ENCODE assay signal across 20 cellular contexts in the genomic region with DNA sequence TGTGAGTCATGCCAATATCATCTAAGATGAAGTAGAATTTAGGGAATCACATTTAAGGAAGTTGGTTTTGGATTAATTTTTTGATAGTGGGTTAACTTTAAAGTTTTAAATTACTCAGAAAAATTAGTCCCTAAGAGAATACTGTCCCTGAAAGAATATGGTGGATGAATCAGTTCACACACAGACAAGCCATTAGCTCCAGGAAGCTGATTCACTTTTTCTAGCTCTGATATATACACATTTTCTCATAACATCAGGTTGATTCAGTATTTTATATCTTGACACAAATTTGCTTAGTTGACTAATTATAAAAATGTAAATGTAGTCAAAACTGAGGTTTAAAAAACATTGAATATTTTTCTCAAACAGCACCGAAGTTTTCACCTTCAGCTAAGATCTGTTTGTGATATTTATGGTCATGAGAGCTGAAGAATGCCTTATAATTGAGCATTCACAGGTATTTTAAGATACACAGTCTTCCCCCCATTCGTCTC. TPM values are rescaled to one million over a fixed set of nuclear protein-coding genes. Genes with fewer than 3 reads are reported as not detected.
"Had no signal": no experiment of that assay in that cellular context is flagged by ENCODE, and none has a peak within 500 bp of the region (broad histone marks: within the 10 kb centered on the region; RNA-seq: fewer than 3 reads in every experiment).

No MANE protein-coding gene starts in this region.

- H2AFZ ChIP-seq: neural progenitor cell had no signal

- H3K27ac Mint-ChIP-seq: dendritic cell treated with granulocyte-macrophage colony-stimulating factor and Interleukin-4, amounts not matched to agents 40 ng/mL and 50 ng/mL, for 4 days; natural killer cell treated with Interleukin-12 subunit alpha and Interleukin-12 subunit beta and Interleukin-15 and Interleukin-18, amount 100 ng/mL, for 72 hours; progenitor cell of endocrine pancreas had no signal

- H3K4me2 ChIP-seq: neural progenitor cell, smooth muscle cell had no signal

- H3K36me3 Mint-ChIP-seq: natural killer cell treated with Interleukin-12 subunit alpha and Interleukin-12 subunit beta and Interleukin-15 and Interleukin-18, amount 100 ng/mL, for 72 hours had no signal

- FAIRE-seq: colon, pancreas had no signal

- H3K4me3 ChIP-seq: heart left ventricle, mucosa of descending colon, neural progenitor cell, pancreas, smooth muscle cell, tibial artery, upper lobe of left lung, uterus had no signal

- H3K36me3 ChIP-seq: heart left ventricle, neural progenitor cell, pancreas, tibial artery, upper lobe of left lung, uterus had no signal

- H3K9me3 Mint-ChIP-seq: dendritic cell treated with granulocyte-macrophage colony-stimulating factor and Interleukin-4, amounts not matched to agents 40 ng/mL and 50 ng/mL, for 4 days; natural killer cell treated with Interleukin-12 subunit alpha and Interleukin-12 subunit beta and Interleukin-15 and Interleukin-18, amount 100 ng/mL, for 72 hours had no signal

- H3K4me3 Mint-ChIP-seq: dendritic cell treated with granulocyte-macrophage colony-stimulating factor and Interleukin-4, amounts not matched to agents 40 ng/mL and 50 ng/mL, for 4 days; natural killer cell treated with Interleukin-12 subunit alpha and Interleukin-12 subunit beta and Interleukin-15 and Interleukin-18, amount 100 ng/mL, for 72 hours; neural progenitor cell had no signal

- H3K4me1 ChIP-seq: heart left ventricle, neural progenitor cell, pancreas, tibial artery, upper lobe of left lung, uterus had no signal

- H3K27me3 Mint-ChIP-seq: dendritic cell treated with granulocyte-macrophage colony-stimulating factor and Interleukin-4, amounts not matched to agents 40 ng/mL and 50 ng/mL, for 4 days; progenitor cell of endocrine pancreas had no signal

- DNase-seq: foreskin melanocyte; heart left ventricle; hypothalamus; islet precursor cell; mucosa of descending colon; nucleus accumbens; pancreas; right cardiac atrium; stimulated activated CD4-positive, alpha-beta T cell treated with anti-CD3 and anti-CD28 coated beads, Interleukin-2, amount 100 ng/mL, for 48 hours; stimulated activated naive CD8-positive, alpha-beta T cell treated with anti-CD3 and anti-CD28 coated beads, Interleukin-15, Interleukin-2, amounts not matched to agents 100 U/mL and 50 U/mL, for 24 hours; tibial artery; upper lobe of left lung; uterus had no signal

- H3K27ac ChIP-seq: heart left ventricle, neural progenitor cell, pancreas, tibial artery, upper lobe of left lung, uterus had no signal

- H3K27me3 ChIP-seq: heart left ventricle, neural progenitor cell, pancreas, tibial artery, upper lobe of left lung, uterus had no signal

- ATAC-seq: heart left ventricle; left lobe of liver; mucosa of descending colon; natural killer cell treated with Interleukin-12 subunit alpha and Interleukin-12 subunit beta and Interleukin-15 and Interleukin-18, amount 100 ng/mL, for 72 hours; pancreas; right cardiac atrium; stimulated activated naive CD8-positive, alpha-beta T cell treated with anti-CD3 and anti-CD28 coated beads, Interleukin-15, Interleukin-2, amounts not matched to agents 100 U/mL and 50 U/mL, for 24 hours had no signal

- H3K9ac ChIP-seq: neural progenitor cell had no signal

- H3K9me3 ChIP-seq: heart left ventricle, mucosa of descending colon, pancreas, tibial artery, upper lobe of left lung, uterus had no signal

RNA-seq across cellular contexts. Expression of a gene that starts 55.1 kb away (rescaled TPM):
- polyA plus RNA-seq: smooth muscle cell had no signal
